In genomic region chr16:610513-611381, GRCh38 we compare ENCODE assay signal across 8 cellular contexts. TPM values are rescaled to one million over a fixed set of nuclear protein-coding genes. Genes with fewer than 3 reads are reported as not detected.
DNase-seq lines count a peak whose midpoint lies in the region; ATAC-seq and TF ChIP-seq lines count a peak whose summit lies in the region.

No MANE protein-coding gene starts in this region.

- intact Hi-C loops in posterior vena cava (cut with DNase I): no loop called here

- DNase-seq in GM03348 (ENCODE audit: low spot score) (peak; percentile 60), SK-MEL-5 (ENCODE audit: low read depth, low spot score) (peak; percentile 51), astrocyte of the cerebellum (ENCODE audit: low read depth) (no peak), inferior parietal cortex (ENCODE audit: extremely low spot score) (peak; percentile 64), cortex of kidney (lab: John Stamatoyannopoulos, UW) (no peak), posterior vena cava (ENCODE audit: low spot score) (no peak)
- peak; percentile 61 for DNase-seq in stimulated activated CD4-positive, alpha-beta T cell treated with anti-CD3 and anti-CD28 coated beads, Interleukin-4, amount 100 ng/mL, for 1 hour

- in situ Hi-C loops in SK-MEL-5 (cut with HindIII; ENCODE audit: low pct_unique_long_range_greater_than_20kb, low sequenced_read_pairs): no loop called here
- in situ Hi-C loops in astrocyte of the cerebellum (cut with HindIII; ENCODE audit: low sequenced_read_pairs): no loop called here

- ATAC-seq in HG03039 (IDR thresholded peaks at IDR 0.05; ENCODE audit: unreplicated experiment): no peak

- peak; percentile 26 for TF ChIP-seq CTCF in astrocyte of the cerebellum (IDR thresholded peaks at IDR 0.05; ENCODE audit: low read depth, low read length, missing control alignments)

- no peak overlapping the region for H3K4me3 ChIP-seq in astrocyte of the cerebellum (ENCODE audit: low read depth, low read length)

RNA-seq across cellular contexts. Expression of gene WFIKKN1, which starts 20.0 kb away (rescaled TPM):
- 0.05 TPM in 2 replicates for total RNA-seq in SK-MEL-5 (2014; rRNA removed; shearing (Covaris generic))
- 0.17 and 0.98 TPM in 2 replicates for polyA plus RNA-seq in SK-MEL-5 (2015; cell fraction: cytosol; rRNA removed)
- 0.35 and 0.38 TPM in 2 replicates for polyA plus RNA-seq in SK-MEL-5 (2015; cell fraction: nucleus; rRNA removed)
- total RNA-seq in posterior vena cava: under 1 TPM; 0.14 TPM

RNA-seq across cellular contexts. Expression of gene RAB40C, which starts 20.9 kb away (rescaled TPM):
- 9.3 and 9.6 TPM in 2 replicates for total RNA-seq in SK-MEL-5 (2014; rRNA removed; shearing (Covaris generic))
- 14.3 and 16.5 TPM in 2 replicates for polyA plus RNA-seq in SK-MEL-5 (2015; cell fraction: cytosol; rRNA removed)
- 24.2 and 25.9 TPM in 2 replicates for polyA plus RNA-seq in SK-MEL-5 (2015; cell fraction: nucleus; rRNA removed)
- total RNA-seq in posterior vena cava: 10 to 100 TPM; 13.0 to 13.6 TPM

RNA-seq across cellular contexts. Expression of gene METTL26, which starts 25.4 kb away (rescaled TPM):
- total RNA-seq in SK-MEL-5 (2014; rRNA removed; shearing (Covaris generic)): 54.3 and 57.4 TPM in 2 replicates
- polyA plus RNA-seq in SK-MEL-5 (2015; cell fraction: cytosol; rRNA removed): 131 and 137 TPM in 2 replicates
- polyA plus RNA-seq in SK-MEL-5 (2015; cell fraction: nucleus; rRNA removed): 129 and 139 TPM in 2 replicates
- 10 to 100 TPM; 43.3 to 63.2 TPM for total RNA-seq in posterior vena cava

RNA-seq across cellular contexts. Expression of gene MCRIP2, which starts 30.9 kb away (rescaled TPM):
- 34.4 and 37.8 TPM in 2 replicates for total RNA-seq in SK-MEL-5 (2014; rRNA removed; shearing (Covaris generic))
- polyA plus RNA-seq in SK-MEL-5 (2015; cell fraction: cytosol; rRNA removed): 36.0 and 43.0 TPM in 2 replicates
- polyA plus RNA-seq in SK-MEL-5 (2015; cell fraction: nucleus; rRNA removed): 60.3 and 75.1 TPM in 2 replicates
- 10 to 100 TPM; 19.0 to 21.5 TPM for total RNA-seq in posterior vena cava

RNA-seq across cellular contexts. Expression of gene WDR90, which starts 38.4 kb away (rescaled TPM):
- 10.3 and 12.4 TPM in 2 replicates for total RNA-seq in SK-MEL-5 (2014; rRNA removed; shearing (Covaris generic))
- polyA plus RNA-seq in SK-MEL-5 (2015; cell fraction: cytosol; rRNA removed): 5.9 and 11.6 TPM in 2 replicates
- polyA plus RNA-seq in SK-MEL-5 (2015; cell fraction: nucleus; rRNA removed): 243 and 249 TPM in 2 replicates
- total RNA-seq in posterior vena cava: 10 to 100 TPM; 13.4 to 14.9 TPM

Comparison
In these comparisons a context has a peak if more than half of its experiments do, and no peak if none do; other contexts are left out.
1. DNase-seq: peak in GM03348 (single experiment), SK-MEL-5 (single experiment), inferior parietal cortex (single experiment) and stimulated activated CD4-positive, alpha-beta T cell treated with anti-CD3 and anti-CD28 coated beads, Interleukin-4, amount 100 ng/mL, for 1 hour (single experiment); none in astrocyte of the cerebellum (single experiment), cortex of kidney (single experiment) and posterior vena cava (single experiment).